Comparison of ENCODE assay signal across 10 cellular contexts in the genomic region with DNA sequence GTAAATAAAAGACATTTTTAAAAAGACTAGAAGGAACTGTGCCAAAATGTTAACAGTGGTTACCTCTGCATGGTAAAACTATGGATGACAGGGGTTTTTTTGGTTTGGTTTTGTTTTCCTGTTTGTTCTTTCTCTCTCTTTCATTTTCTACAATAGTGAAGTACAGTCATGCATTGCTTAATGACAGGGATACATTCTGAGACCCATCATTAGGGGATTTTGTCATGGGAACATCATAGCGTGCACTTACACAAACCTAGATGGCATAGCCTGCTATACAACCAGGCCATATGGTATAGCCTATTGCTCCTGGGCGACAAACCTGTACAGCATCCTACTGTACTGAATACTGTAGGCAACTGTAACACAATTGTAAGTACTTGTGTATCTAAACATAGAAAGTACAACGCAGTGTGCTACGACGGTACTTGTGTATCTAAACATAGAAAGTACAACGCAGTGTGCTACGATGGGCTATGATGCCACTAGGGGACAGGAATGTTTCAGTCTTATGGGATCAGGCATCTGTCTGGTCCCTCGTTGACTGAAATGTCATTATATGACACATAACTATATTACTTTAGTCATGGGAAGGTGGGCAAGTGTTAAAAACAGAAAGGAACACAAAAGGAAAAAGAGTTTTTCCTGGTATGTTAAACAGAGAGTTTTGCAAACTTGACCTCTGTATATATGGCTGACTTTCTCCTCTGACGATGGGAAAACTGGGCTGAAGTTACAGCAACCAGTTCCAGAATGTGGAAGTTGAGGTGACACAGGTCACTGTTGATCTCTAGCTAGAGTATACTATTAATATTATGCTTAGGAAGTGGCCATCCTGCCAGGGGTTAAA. TPM values are rescaled to one million over a fixed set of nuclear protein-coding genes. Genes with fewer than 3 reads are reported as not detected.
DNase-seq lines count a peak whose midpoint lies in the region; ATAC-seq, FAIRE-seq and TF ChIP-seq lines count a peak whose summit lies in the region.
"Had no signal": no experiment of that assay in that cellular context is flagged by ENCODE, and none has a peak within 500 bp of the region (broad histone marks: within the 10 kb centered on the region; RNA-seq: fewer than 3 reads in every experiment).

No MANE protein-coding gene starts in this region.

- no peak for TF ChIP-seq POLR2A in IMR-90 (IDR thresholded peaks at IDR 0.05; ENCODE audit: low read depth, low read length)
- TF ChIP-seq POLR2A in endothelial cell of umbilical vein (IDR thresholded peaks at IDR 0.05; ENCODE audit: low read depth, low read length) = no peak

- CTCF ChIA-PET in IMR-90 (lab: Yijun Ruan, JAX) = no interaction called here
- CTCF ChIA-PET in endothelial cell of umbilical vein (lab: Charles Lee) = interaction anchor here (0.7 to 1.1 kb wide), 3 partner anchors 9 to 42 kb away, joined by 3 read pairs; no protein-coding TSS in a partner anchor

- TF ChIP-seq RAD21 in IMR-90 (IDR thresholded peaks at IDR 0.05; ENCODE audit: low read length) = no peak

- H2BK120ac ChIP-seq in IMR-90 (ENCODE audit: low read depth, low read length) = no peak overlapping the region

- H3K23ac ChIP-seq in IMR-90 (ENCODE audit: low read depth, low read length) = no peak overlapping the region

- H3K9me3 ChIP-seq in IMR-90 (ENCODE audit: control insufficient read depth, insufficient read depth, low read length) = no peaks in the 10 kb centered on the region
- H3K9me3 ChIP-seq in endothelial cell of umbilical vein (replicated peaks; ENCODE audit: control insufficient read depth, insufficient read depth, low read length) = no peaks in the 10 kb centered on the region

- no peak overlapping the region; the same call in 1 of the 2 replicates for H3K4me2 ChIP-seq in IMR-90 (ENCODE audit: low read depth, low read length)
- peak overlapping the region; percentile 8 for H3K4me2 ChIP-seq in endothelial cell of umbilical vein (ENCODE audit: insufficient read depth, low read length)

- POLR2A ChIA-PET in IMR-90 (lab: Charles Lee; ENCODE audit: unreplicated experiment) = no interaction called here
- POLR2A ChIA-PET in endothelial cell of umbilical vein (lab: Charles Lee) = no interaction called here

- TF ChIP-seq CTCF in GM13976 (IDR thresholded peaks at IDR 0.05; ENCODE audit: borderline replicate concordance, control extremely low read depth, extremely low read depth, insufficient read depth, missing control alignments) = peak; percentile 20
- TF ChIP-seq CTCF in IMR-90 (conservative IDR thresholded peaks at IDR 0.05; ENCODE audit: low read depth, low read length) = no peak
- no peak for TF ChIP-seq CTCF in endothelial cell of umbilical vein (IDR thresholded peaks at IDR 0.05; ENCODE audit: extremely low read depth in 1 of 2, insufficient read depth in 1 of 2, low read depth in 1 of 2, low read length in 2 of 2)

- no peak overlapping the region for H4K5ac ChIP-seq in IMR-90 (ENCODE audit: low read depth, low read length)

- no peak overlapping the region for H3K14ac ChIP-seq in IMR-90 (replicated peaks; ENCODE audit: low read depth, low read length)

- H2AFZ ChIP-seq in IMR-90 (replicated peaks; ENCODE audit: low read length, poor library complexity) = no peak overlapping the region
- peak overlapping the region; percentile 69 for H2AFZ ChIP-seq in endothelial cell of umbilical vein (ENCODE audit: low read depth, low read length)

- FAIRE-seq in endothelial cell of umbilical vein (lab: Jason Lieb, UNC) = peak; percentile 70

- H2AK9ac ChIP-seq in IMR-90 (replicated peaks; ENCODE audit: low read depth, low read length, poor library complexity) = no peak overlapping the region

- no peak overlapping the region for H2BK5ac ChIP-seq in IMR-90 (ENCODE audit: low read depth, low read length, poor library complexity, severe bottlenecking)

- H2BK20ac ChIP-seq in IMR-90 (ENCODE audit: low read depth, low read length) = no peak overlapping the region

- H3K27me3 ChIP-seq in IMR-90 (ENCODE audit: control insufficient read depth, insufficient read depth, low read length) (no peaks in the 10 kb centered on the region), endothelial cell of umbilical vein (ENCODE audit: control insufficient read depth in 2 of 2, insufficient read depth in 2 of 2, low read length in 2 of 2) (no peaks in the 10 kb centered on the region)

- H3K27ac ChIP-seq in IMR-90 (ENCODE audit: insufficient read depth, low read length) (no peak overlapping the region), endothelial cell of umbilical vein (ENCODE audit: insufficient read depth, low read depth, low read length) (no peak overlapping the region)

- no peak overlapping the region for H4K91ac ChIP-seq in IMR-90 (ENCODE audit: insufficient read depth, low read depth, low read length)

- intact Hi-C loops in IMR-90 (cut with micrococcal nuclease) (no loop called here), endothelial cell of umbilical vein (cut with micrococcal nuclease) (no loop called here)

- H3K18ac ChIP-seq in IMR-90 (ENCODE audit: low read depth, low read length) = no peak overlapping the region; the same call in 1 of the 2 replicates

- H3K79me1 ChIP-seq in IMR-90 (ENCODE audit: low read depth in 1 of 2, low read length in 2 of 2) = no peaks in the 10 kb centered on the region

- H3K56ac ChIP-seq in IMR-90 (ENCODE audit: extremely low read depth, insufficient read depth, low read length) = no peak overlapping the region

- no peak overlapping the region for H3K9ac ChIP-seq in IMR-90 (ENCODE audit: low read depth, low read length)
- H3K9ac ChIP-seq in endothelial cell of umbilical vein (replicated peaks; ENCODE audit: extremely low read depth, insufficient read depth, low read length) = no peak overlapping the region

- H2AK5ac ChIP-seq in IMR-90 (ENCODE audit: low read depth, low read length) = peak overlapping the region; percentile 63

- H3K4ac ChIP-seq in IMR-90 (ENCODE audit: low read depth, low read length) = no peak overlapping the region

- H3K4me1 ChIP-seq in IMR-90 (ENCODE audit: control insufficient read depth, insufficient read depth, low read length) (no peaks in the 10 kb centered on the region; the same call in 1 of the 2 replicates), endothelial cell of umbilical vein (ENCODE audit: control insufficient read depth, extremely low read depth, insufficient read depth, low read length) (peaks cover 8% of the 10 kb centered on the region)

- H3K9me1 ChIP-seq in IMR-90 (ENCODE audit: insufficient read depth, low read length) = 0 out of 2 replicates have a peak, but pooled peaks cover 6% of the 10 kb centered on the region
- no peaks in the 10 kb centered on the region for H3K9me1 ChIP-seq in endothelial cell of umbilical vein (replicated peaks; ENCODE audit: control insufficient read depth, extremely low read depth, insufficient read depth, low read length)

- ATAC-seq in GM19468 (IDR thresholded peaks at IDR 0.05; ENCODE audit: extremely low read depth, unreplicated experiment) = peak; percentile 70
- ATAC-seq in IMR-90 (ENCODE audit: low read depth) = no peak
- ATAC-seq: left lobe of liver had no signal

- dilution Hi-C loops in IMR-90 (cut with HindIII; ENCODE audit: low sequenced_read_pairs, unreplicated experiment) (no loop called here), endothelial cell of umbilical vein (cut with MboI; ENCODE audit: extremely low pct_ligation_motif_present, low sequenced_read_pairs) (no loop called here)

- no TSS peak for BruUV-seq in IMR-90 (replicated peaks; lab: Mats Ljungman, UMichigan)
- no TSS peak for BruUV-seq in endothelial cell of umbilical vein (replicated peaks; lab: Mats Ljungman, UMichigan)

- in situ Hi-C loops in GM13976 (cut with MboI; ENCODE audit: low sequenced_read_pairs, unreplicated experiment) (no loop called here), IMR-90 (cut with MboI; ENCODE audit: low sequenced_read_pairs) (no loop called here)

- 80% methylated on average over 1 of the region's 9 CpGs; no CpG with 5 or more reads in 1 of the 2 experiments for WGBS in IMR-90 (ENCODE audit: extremely low coverage in 2 of 2, insufficient read length in 1 of 2), 2 experiments

- no peaks in the 10 kb centered on the region for H4K20me1 ChIP-seq in IMR-90 (ENCODE audit: insufficient read depth, low read length)
- H4K20me1 ChIP-seq in endothelial cell of umbilical vein (replicated peaks; ENCODE audit: control insufficient read depth, extremely low read depth, insufficient read depth, low read length) = no peaks in the 10 kb centered on the region

- H2BK15ac ChIP-seq in IMR-90 (ENCODE audit: low read depth, low read length) = no peak overlapping the region

- H3K79me2 ChIP-seq in endothelial cell of umbilical vein (ENCODE audit: control insufficient read depth, insufficient read depth, low read length) = no peaks in the 10 kb centered on the region

- peak overlapping the region in 1 of 2 experiments; percentile 44; a peak in 1 of 4 replicates for H4K8ac ChIP-seq in IMR-90 (ENCODE audit: low read depth in 2 of 2, low read length in 2 of 2)

- no peak overlapping the region for H3K4me3 ChIP-seq in IMR-90 (ENCODE audit: insufficient read depth, low read depth, low read length)
- no peak overlapping the region for H3K4me3 ChIP-seq in endothelial cell of umbilical vein (replicated peaks in 1 of 3; ENCODE audit: insufficient read depth in 1 of 3, low read depth in 1 of 3, low read length in 3 of 3)

- no peak for DNase-seq in GM13976 (ENCODE audit: low spot score)
- no peak for DNase-seq in IMR-90
- DNase-seq in endothelial cell of umbilical vein (ENCODE audit: low read depth, low spot score) = peak; percentile 47
- DNase-seq in NCI-H1436 (lab: John Stamatoyannopoulos, UW) = no peak
- DNase-seq in DMS153 treated with DMSO at 0.1 percent for 48 hours (lab: John Stamatoyannopoulos, UW; ENCODE audit: unreplicated experiment) = no peak
- DNase-seq in DMS53 treated with DMSO at 0.1 percent for 48 hours (lab: John Stamatoyannopoulos, UW; ENCODE audit: unreplicated experiment) = no peak
- DNase-seq in SIG-M5 (lab: John Stamatoyannopoulos, UW) = no peak
- DNase-seq: erythroblast had no signal

- H3K36me3 ChIP-seq in IMR-90 (ENCODE audit: control insufficient read depth, insufficient read depth, low read length) (no peaks in the 10 kb centered on the region), endothelial cell of umbilical vein (ENCODE audit: control insufficient read depth in 2 of 2, extremely low read depth in 1 of 2, insufficient read depth in 2 of 2, low read length in 2 of 2) (no peaks in the 10 kb centered on the region)

RNA-seq across cellular contexts. Expression of a gene that starts 7.4 kb away (rescaled TPM):
- total RNA-seq in IMR-90 (2012; rRNA removed) (35.5 and 38.3 TPM in 2 replicates), endothelial cell of umbilical vein (22.6 and 23.8 TPM in 2 replicates)
- polyA plus RNA-seq in IMR-90 (2012; rRNA removed) (47.8 and 49.2 TPM in 2 replicates), endothelial cell of umbilical vein (10.0 and 10.4 TPM in 2 replicates)
- 25.7 and 37.1 TPM in 2 replicates for polyA plus RNA-seq in IMR-90 (2012; cell fraction: cytosol; rRNA removed)
- 70.4 and 79.6 TPM in 2 replicates for polyA plus RNA-seq in IMR-90 (2012; cell fraction: nucleus; rRNA removed; ENCODE audit: low replicate concordance)
- polyA plus RNA-seq in endothelial cell of umbilical vein (2011; cell fraction: cytosol; rRNA removed) = 7.9 and 8.3 TPM in 2 replicates
- polyA plus RNA-seq in endothelial cell of umbilical vein (2011; cell fraction: nucleus; rRNA removed) = 26.1 and 27.2 TPM in 2 replicates
- 17.7 and 18.4 TPM in 2 replicates for polyA plus RNA-seq in endothelial cell of umbilical vein (2012)
- polyA minus RNA-seq in endothelial cell of umbilical vein = 24.6 and 24.8 TPM in 2 replicates
- polyA minus RNA-seq in endothelial cell of umbilical vein (2011; cell fraction: cytosol; rRNA and poly(A)+ RNA removed) = not detected
- 19.9 and 22.0 TPM in 2 replicates for polyA minus RNA-seq in endothelial cell of umbilical vein (2011; cell fraction: nucleus; rRNA and poly(A)+ RNA removed)
